In genomic region chr2:167853717-167854116, GRCh38 we compare ENCODE assay signal across 10 cellular contexts.
"Had no signal": no experiment of that assay in that cellular context is flagged by ENCODE, and none has a peak within 500 bp of the region (broad histone marks: within the 10 kb centered on the region; RNA-seq: fewer than 3 reads in every experiment).

No MANE protein-coding gene starts in this region.

- H3K9me3 ChIP-seq: HAP-1 had no signal

- H2AFZ ChIP-seq: GM23248, GM23338 had no signal

- H3K4me3 ChIP-seq: GM23248, GM23338, HAP-1 had no signal

- H3K27ac Mint-ChIP-seq: GM23338, H9 had no signal

- ATAC-seq: GM23338, HCT116 had no signal

- H3K36me3 ChIP-seq: HAP-1 had no signal

- H3K9ac ChIP-seq: GM23248 had no signal

- DNase-seq: GM23248, GOT3, H7, H9, HCEC 1CT had no signal

- H3K4me3 Mint-ChIP-seq: GM23338, H9 had no signal

- H3K4me1 ChIP-seq: HAP-1 had no signal

- FAIRE-seq: H1, H54 had no signal

- H3K4me2 ChIP-seq: GM23338 had no signal

- H3K27ac ChIP-seq: GM23248 had no signal
